In genomic region chr17:7841309-7841621, GRCh38 we compare ENCODE assay signal across 8 cellular contexts. TPM values are rescaled to one million over a fixed set of nuclear protein-coding genes. Genes with fewer than 3 reads are reported as not detected.
A peak's percentile ranks its signal among the peaks of the same experiment; 100 is the strongest.
DNase-seq lines count a peak whose midpoint lies in the region; ATAC-seq and TF ChIP-seq lines count a peak whose summit lies in the region.

No MANE protein-coding gene starts in this region.

- H3K36me3 ChIP-seq in BJ (ENCODE audit: control insufficient read depth, insufficient read depth, low read length) (peaks cover 10% of the 10 kb centered on the region), HUES48 (ENCODE audit: control insufficient read depth, insufficient read depth, low read length) (no peaks in the 10 kb centered on the region), suprapubic skin (peaks cover 9% of the 10 kb centered on the region)

- H3K9ac ChIP-seq in HUES48 (ENCODE audit: low read depth, low read length), result no peak overlapping the region; the same call in 1 of the 2 replicates

- no peak for TF ChIP-seq EP300 in suprapubic skin (IDR thresholded peaks at IDR 0.05)

- H3K9me3 Mint-ChIP-seq in activated T-helper 17 cell treated with anti-CD3 and anti-CD28 coated beads, Interleukin-2, amount 50 U/mL, for 72 hours, result no peaks in the 10 kb centered on the region
- no peaks in the 10 kb centered on the region for H3K9me3 Mint-ChIP-seq in immature natural killer cell

- peak overlapping the region; percentile 93 for H3K27ac Mint-ChIP-seq in activated T-helper 17 cell treated with anti-CD3 and anti-CD28 coated beads, Interleukin-2, amount 50 U/mL, for 72 hours
- H3K27ac Mint-ChIP-seq in immature natural killer cell, result peak overlapping the region; percentile 92 to 100 (median 98)

- H3K4me1 Mint-ChIP-seq in activated T-helper 17 cell treated with anti-CD3 and anti-CD28 coated beads, Interleukin-2, amount 50 U/mL, for 72 hours, result peaks cover 44% of the 10 kb centered on the region
- H3K4me1 Mint-ChIP-seq in immature natural killer cell, result peaks cover 67 to 72% of the 10 kb centered on the region in 2 donors

- peak overlapping the region; percentile 95 for H3K27ac ChIP-seq in HUES48 (ENCODE audit: low read depth, low read length)
- peak overlapping the region; percentile 99 for H3K27ac ChIP-seq in suprapubic skin

- DNase-seq in BJ (ENCODE audit: low read depth), result no peak
- DNase-seq in immature natural killer cell, result no peak
- DNase-seq in suprapubic skin (ENCODE audit: low spot score in 2 of 2), result no peak
- no peak for DNase-seq in UCSD-AML1 (lab: John Stamatoyannopoulos, UW; ENCODE audit: unreplicated experiment)
- DNase-seq in AG08396 (ENCODE audit: low spot score), result no peak
- DNase-seq in ureter (ENCODE audit: low spot score), result no peak

- H3K4me1 ChIP-seq in HUES48 (ENCODE audit: control insufficient read depth, insufficient read depth, low read length) (peaks cover 29% of the 10 kb centered on the region), suprapubic skin (peaks cover 84% of the 10 kb centered on the region)

- TF ChIP-seq POLR2A in suprapubic skin (IDR thresholded peaks at IDR 0.05), result no peak

- CTCF ChIA-PET in BJ (lab: Yijun Ruan, JAX), result interaction anchor here (0.8 to 1.1 kb wide), 3 partner anchors 32 to 344 kb away, joined by 3 read pairs; no protein-coding TSS in a partner anchor

- peak overlapping the region; percentile 83 for H3K4me3 Mint-ChIP-seq in activated T-helper 17 cell treated with anti-CD3 and anti-CD28 coated beads, Interleukin-2, amount 50 U/mL, for 72 hours
- peak overlapping the region; percentile 85 to 100 (median 99) for H3K4me3 Mint-ChIP-seq in immature natural killer cell

- POLR2A ChIA-PET in BJ (lab: Charles Lee), result no interaction called here

- H3K27me3 Mint-ChIP-seq in activated T-helper 17 cell treated with anti-CD3 and anti-CD28 coated beads, Interleukin-2, amount 50 U/mL, for 72 hours, result no peaks in the 10 kb centered on the region
- peaks cover 39 to 64% (median 39%) of the 10 kb centered on the region in 3 donors for H3K27me3 Mint-ChIP-seq in immature natural killer cell (ENCODE audit: low read depth in 3 of 3)

- peaks cover 88% of the 10 kb centered on the region for H3K36me3 Mint-ChIP-seq in activated T-helper 17 cell treated with anti-CD3 and anti-CD28 coated beads, Interleukin-2, amount 50 U/mL, for 72 hours (ENCODE audit: low read depth)
- H3K36me3 Mint-ChIP-seq in immature natural killer cell, result no peaks in the 10 kb centered on the region

- H3K4me3 ChIP-seq in BJ (ENCODE audit: low read depth, low read length) (peak overlapping the region; percentile 68), HUES48 (ENCODE audit: low read depth, low read length) (peak overlapping the region; percentile 78), suprapubic skin (peak overlapping the region; percentile 76)

- WGBS in suprapubic skin, result 13% methylated on average over 14 of the region's 14 CpGs

- no peak for ATAC-seq in activated T-helper 17 cell treated with anti-CD3 and anti-CD28 coated beads, Interleukin-2, amount 50 U/mL, for 72 hours (replicated peaks)

- H3K9me3 ChIP-seq in HUES48 (ENCODE audit: control insufficient read depth, insufficient read depth, low read length) (no peaks in the 10 kb centered on the region), suprapubic skin (no peaks in the 10 kb centered on the region)

- TF ChIP-seq CTCF in BJ (IDR thresholded peaks at IDR 0.05; ENCODE audit: insufficient read depth, low read depth, low read length), result no peak
- TF ChIP-seq CTCF in suprapubic skin (IDR thresholded peaks at IDR 0.05), result no peak

- no peaks in the 10 kb centered on the region for H3K27me3 ChIP-seq in BJ (ENCODE audit: control insufficient read depth, insufficient read depth, low read length)
- peaks cover 31% of the 10 kb centered on the region for H3K27me3 ChIP-seq in HUES48 (ENCODE audit: control insufficient read depth, insufficient read depth, low read length)
- no peaks in the 10 kb centered on the region for H3K27me3 ChIP-seq in suprapubic skin

RNA-seq across cellular contexts. Expression of gene KDM6B, which starts 7.2 kb away (rescaled TPM):
- polyA plus RNA-seq in BJ (2011; rRNA removed) (0.91 and 1.2 TPM in 2 replicates), immature natural killer cell (under 1 TPM in 2 of 3 donors, not detected in 1; 0.03 to 0.40 TPM)
- 5.0 and 9.0 TPM in 2 replicates for polyA minus RNA-seq in BJ (2011; rRNA and poly(A)+ RNA removed)
- total RNA-seq in activated T-helper 17 cell treated with anti-CD3 and anti-CD28 coated beads, Interleukin-2, amount 50 U/mL, for 72 hours, result 10 to 100 TPM; 33.7 to 93.3 TPM
- total RNA-seq in suprapubic skin (10 to 100 TPM; 21.4 to 31.0 (median 26.7) TPM), ureter (31.8 TPM)

RNA-seq across cellular contexts. Expression of gene TMEM88, which starts 13.6 kb away (rescaled TPM):
- polyA plus RNA-seq in BJ (2011; rRNA removed) (0.25 and 0.29 TPM in 2 replicates), immature natural killer cell (not detected)
- not detected in 2 replicates for polyA minus RNA-seq in BJ (2011; rRNA and poly(A)+ RNA removed)
- 1 to 10 TPM; 1.6 to 3.2 TPM for total RNA-seq in activated T-helper 17 cell treated with anti-CD3 and anti-CD28 coated beads, Interleukin-2, amount 50 U/mL, for 72 hours
- total RNA-seq in suprapubic skin (1 to 10 TPM; 4.2 to 7.6 (median 5.1) TPM), ureter (9.9 TPM)

RNA-seq across cellular contexts. Expression of gene NAA38, which starts 16.1 kb away (rescaled TPM):
- 74.9 and 82.7 TPM in 2 replicates for polyA plus RNA-seq in BJ (2011; rRNA removed)
- polyA minus RNA-seq in BJ (2011; rRNA and poly(A)+ RNA removed), result 20.8 and 34.3 TPM in 2 replicates
- total RNA-seq in activated T-helper 17 cell treated with anti-CD3 and anti-CD28 coated beads, Interleukin-2, amount 50 U/mL, for 72 hours, result 100 to 1,000 TPM in 1 of 2 donors, 10 to 100 TPM in 1; 61.3 to 111 TPM
- polyA plus RNA-seq in immature natural killer cell, result 100 to 1,000 TPM; 131 to 346 (median 177) TPM
- total RNA-seq in suprapubic skin, result 10 to 100 TPM; 46.2 to 90.6 (median 47.6) TPM
- 98.6 TPM for total RNA-seq in ureter

RNA-seq across cellular contexts. Expression of gene CYB5D1, which starts 16.5 kb away (rescaled TPM):
- polyA plus RNA-seq in BJ (2011; rRNA removed), result 6.7 and 7.9 TPM in 2 replicates
- 6.3 and 9.3 TPM in 2 replicates for polyA minus RNA-seq in BJ (2011; rRNA and poly(A)+ RNA removed)
- 10 to 100 TPM; 14.8 to 19.4 TPM for total RNA-seq in activated T-helper 17 cell treated with anti-CD3 and anti-CD28 coated beads, Interleukin-2, amount 50 U/mL, for 72 hours
- polyA plus RNA-seq in immature natural killer cell, result 1 to 10 TPM in 2 of 3 donors, not detected in 1; 2.9 to 3.7 TPM
- total RNA-seq in suprapubic skin, result 10 to 100 TPM in 1 of 4 donors, 1 to 10 TPM in 3; 7.1 to 10.8 (median 9.8) TPM
- total RNA-seq in ureter, result 15.7 TPM

RNA-seq across cellular contexts. Expression of gene CHD3, which starts 47.3 kb away (rescaled TPM):
- polyA plus RNA-seq in BJ (2011; rRNA removed), result 43.5 and 49.1 TPM in 2 replicates
- polyA minus RNA-seq in BJ (2011; rRNA and poly(A)+ RNA removed), result 67.4 and 108 TPM in 2 replicates
- total RNA-seq in activated T-helper 17 cell treated with anti-CD3 and anti-CD28 coated beads, Interleukin-2, amount 50 U/mL, for 72 hours, result 100 to 1,000 TPM; 154 to 217 TPM
- 10 to 100 TPM in 1 of 3 donors, 1 to 10 TPM in 1, under 1 TPM in 1; 0.72 to 19.6 (median 3.5) TPM for polyA plus RNA-seq in immature natural killer cell
- 10 to 100 TPM; 42.1 to 76.0 (median 67.7) TPM for total RNA-seq in suprapubic skin
- total RNA-seq in ureter, result 225 TPM
